27 cellular contexts compared by ENCODE assay signal in genomic region chr15:80594091-80594889, GRCh38.
"Had no signal": no experiment of that assay in that cellular context is flagged by ENCODE, and none has a peak within 500 bp of the region (broad histone marks: within the 10 kb centered on the region; RNA-seq: fewer than 3 reads in every experiment).

No MANE protein-coding gene starts in this region.

- ATAC-seq: activated CD4-positive, alpha-beta T cell treated with anti-CD3 and anti-CD28 coated beads for 36 hours; gastrocnemius medialis; left ventricle myocardium superior; pancreas; stimulated activated naive B cell treated with anti-CD40 and anti-IgM and Interleukin-4, amounts not matched to agents 10 μg/mL and 1 μg/mL and 100 μg/mL, for 72 hours had no signal

- H3K4me1 ChIP-seq: gastrocnemius medialis, pancreas, prostate gland, stomach had no signal

- H3K27ac ChIP-seq: brain microvascular endothelial cell, epithelial cell of prostate, esophagus squamous epithelium, gastrocnemius medialis, pancreas, prostate gland, stomach, thyroid gland had no signal

- H3K9me3 ChIP-seq: esophagus squamous epithelium, gastrocnemius medialis, pancreas, prostate gland, stomach, thyroid gland had no signal

- H3K4me3 ChIP-seq: esophagus squamous epithelium, gastrocnemius medialis, pancreas, prostate gland, stomach, thyroid gland had no signal

- H3K27me3 ChIP-seq: brain microvascular endothelial cell, esophagus squamous epithelium, gastrocnemius medialis, pancreas, stomach, thyroid gland had no signal

- DNase-seq: activated CD4-positive, alpha-beta T cell treated with anti-CD3 and anti-CD28 coated beads for 36 hours; activated CD4-positive, CD25-positive, alpha-beta regulatory T cell; activated naive CD4-positive, alpha-beta T cell treated with anti-CD3 and anti-CD28 coated beads for 36 hours; activated naive CD8-positive, alpha-beta T cell treated with anti-CD3 and anti-CD28 coated beads, Interleukin-2, amount 10 ng/mL, durations not matched to agents 7 days and 5 days; amniotic stem cell; brain microvascular endothelial cell; central memory CD4-positive, alpha-beta T cell; dermis blood vessel endothelial cell; effector CD4-positive, alpha-beta T cell; esophagus squamous epithelium; gastrocnemius medialis; glutamatergic neuron; islet precursor cell; left ventricle myocardium superior; nucleus accumbens; pancreas; retina; stimulated activated CD4-positive, alpha-beta T cell treated with anti-CD3 and anti-CD28 coated beads, Interleukin-15, amount 100 ng/mL, for 24 hours; stimulated activated CD4-positive, alpha-beta T cell treated with anti-CD3 and anti-CD28 coated beads, Interleukin-2, amount 100 ng/mL, for 24 hours; stimulated activated naive B cell treated with anti-CD40 and anti-IgM and Interleukin-4, amounts not matched to agents 10 μg/mL and 1 μg/mL and 100 μg/mL, for 72 hours; stomach; T-helper 1 cell; thyroid gland had no signal

- H3K36me3 ChIP-seq: brain microvascular endothelial cell, esophagus squamous epithelium, gastrocnemius medialis, pancreas, prostate gland, thyroid gland had no signal

- FAIRE-seq: astrocyte, endometrium, pancreas had no signal
